In the genomic region with DNA sequence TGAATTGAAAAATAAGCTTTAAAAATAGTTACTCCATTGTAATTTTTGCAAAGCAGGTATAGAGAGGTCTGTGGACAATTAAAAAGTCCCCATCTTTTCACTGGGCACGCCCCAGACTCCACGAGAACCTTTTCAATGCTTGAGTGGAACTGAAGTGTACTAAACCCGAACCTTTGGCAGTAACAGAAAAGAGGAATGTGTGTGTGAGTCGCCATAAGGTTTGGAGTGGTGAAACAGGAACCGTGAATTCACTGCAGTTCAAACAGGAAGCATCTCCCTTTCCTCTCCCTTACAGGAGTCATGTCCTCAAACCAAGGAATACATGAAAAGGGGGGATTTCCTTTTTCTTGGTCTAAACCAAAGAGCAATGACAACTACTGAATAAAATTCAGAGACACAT, we compare ENCODE assay signal across 1 cellular context.
A peak's percentile ranks its signal among the peaks of the same experiment; 100 is the strongest.
TF ChIP-seq lines count a peak whose summit lies in the region.

No MANE protein-coding gene starts in this region.

TF ChIP-seq in GM12878, 131 proteins besides CTCF, POLR2A, EP300 and RAD21:
- TF ChIP-seq IKZF1 (conservative IDR thresholded peaks at IDR 0.05) (0 out of 2 replicates have a peak, but pooled peaks have one; percentile 13), ZNF207 (IDR thresholded peaks at IDR 0.05; ENCODE audit: borderline replicate concordance) (no peak), SPI1 (IDR thresholded peaks at IDR 0.05; ENCODE audit: borderline replicate concordance, insufficient read depth, low read depth, low read length) (peak; percentile 37; the same call in 1 of the 2 replicates), WRNIP1 (IDR thresholded peaks at IDR 0.05; ENCODE audit: borderline replicate concordance, low read depth, low read length) (no peak), EED (IDR thresholded peaks at IDR 0.05; ENCODE audit: low read depth) (peak; percentile 48; the same call in 1 of the 2 replicates), IKZF2 (IDR thresholded peaks at IDR 0.05) (peak in 1 of 2 experiments; percentile 13; a peak in 1 of 4 replicates)
